ENCODE assay signal across 14 cellular contexts in genomic region chr4:112083587-112084347, GRCh38.
A peak's percentile ranks its signal among the peaks of the same experiment; 100 is the strongest.
DNase-seq lines count a peak whose midpoint lies in the region; ATAC-seq and TF ChIP-seq lines count a peak whose summit lies in the region.
"Had no signal": no experiment of that assay in that cellular context is flagged by ENCODE, and none has a peak within 500 bp of the region (broad histone marks: within the 10 kb centered on the region; RNA-seq: fewer than 3 reads in every experiment).

No MANE protein-coding gene starts in this region.

- DNase-seq in left ventricle myocardium inferior = no peak
- no peak for DNase-seq in left ventricle myocardium superior
- DNase-seq in astrocyte of the spinal cord (ENCODE audit: low read depth, low spot score) = peak; percentile 26
- DNase-seq in kidney tubule cell (ENCODE audit: low spot score) = peak; percentile 67
- no peak for DNase-seq in NCI-H446 treated with DMSO at 0.1 percent for 48 hours (lab: John Stamatoyannopoulos, UW)
- DNase-seq in DMS153 (lab: John Stamatoyannopoulos, UW) = no peak
- no peak for DNase-seq in NCI-H748 (lab: John Stamatoyannopoulos, UW; ENCODE audit: unreplicated experiment)
- DNase-seq: KG1, NCI-H146, spleen, testis had no signal

- H3K9me3 ChIP-seq in left ventricle myocardium inferior (replicated peaks) = no peaks in the 10 kb centered on the region
- H3K9me3 ChIP-seq: spleen, testis had no signal

- peak overlapping the region; percentile 77 for H3K27ac ChIP-seq in left ventricle myocardium inferior (replicated peaks)
- H3K27ac ChIP-seq: neural progenitor cell, VCaP had no signal

- no peak overlapping the region for H3K4me3 ChIP-seq in left ventricle myocardium inferior
- H3K4me3 ChIP-seq in astrocyte of the spinal cord (ENCODE audit: low read depth, low read length) = no peak overlapping the region
- H3K4me3 ChIP-seq: neural progenitor cell, spleen, testis had no signal

- ATAC-seq in left ventricle myocardium superior (no peak), HG02870 (IDR thresholded peaks at IDR 0.05; ENCODE audit: unreplicated experiment) (no peak)

- no peak for TF ChIP-seq CTCF in left ventricle myocardium inferior (IDR thresholded peaks at IDR 0.05; ENCODE audit: borderline replicate concordance)
- no peak for TF ChIP-seq CTCF in astrocyte of the spinal cord (IDR thresholded peaks at IDR 0.05; ENCODE audit: low read depth, low read length)

- H3K36me3 ChIP-seq in left ventricle myocardium inferior = no peaks in the 10 kb centered on the region
- H3K36me3 ChIP-seq: neural progenitor cell, spleen had no signal

- in situ Hi-C loops in astrocyte of the spinal cord (cut with HindIII; ENCODE audit: low sequenced_read_pairs) = no loop called here

- H3K27me3 ChIP-seq in left ventricle myocardium inferior (ENCODE audit: low read depth) = no peaks in the 10 kb centered on the region
- H3K27me3 ChIP-seq: neural progenitor cell, spleen, testis had no signal

- peaks cover 27% of the 10 kb centered on the region for H3K4me1 ChIP-seq in left ventricle myocardium inferior
- H3K4me1 ChIP-seq: testis had no signal

- intact Hi-C loops in left ventricle myocardium inferior (cut with micrococcal nuclease) = no loop called here
- intact Hi-C loops in left ventricle myocardium superior (cut with micrococcal nuclease) = loop anchor here (5.0 kb wide), 1 partner anchor 144 kb away; no protein-coding TSS in a partner anchor

Comparison
In these comparisons a context has a peak if more than half of its experiments do, and no peak if none do; other contexts are left out.
1. DNase-seq: peak in astrocyte of the spinal cord (single experiment) and kidney tubule cell (single experiment); none in left ventricle myocardium inferior (single experiment), left ventricle myocardium superior (single experiment), NCI-H446 treated with DMSO at 0.1 percent for 48 hours (single experiment), DMS153 (single experiment) and NCI-H748 (single experiment).